ENCODE assay signal across 15 cellular contexts in genomic region chr20:18737140-18737539, GRCh38.
"Had no signal": no experiment of that assay in that cellular context is flagged by ENCODE, and none has a peak within 500 bp of the region (broad histone marks: within the 10 kb centered on the region; RNA-seq: fewer than 3 reads in every experiment).

No MANE protein-coding gene starts in this region.

- H3K27me3 ChIP-seq: dorsolateral prefrontal cortex had no signal

- H3K36me3 ChIP-seq: left ventricle myocardium inferior, prostate gland, thoracic aorta had no signal

- H3K4me3 Mint-ChIP-seq: activated CD4-positive, alpha-beta memory T cell treated with anti-CD3 and anti-CD28 coated beads, Interleukin-2, amount 10 ng/mL, durations not matched to agents 7 days and 5 days; activated CD4-positive, alpha-beta T cell treated with anti-CD3 and anti-CD28 coated beads for 36 hours; nephron had no signal

- H3K4me1 Mint-ChIP-seq: activated CD4-positive, alpha-beta T cell treated with anti-CD3 and anti-CD28 coated beads for 36 hours had no signal

- H3K27ac Mint-ChIP-seq: activated CD4-positive, alpha-beta memory T cell treated with anti-CD3 and anti-CD28 coated beads, Interleukin-2, amount 10 ng/mL, durations not matched to agents 7 days and 5 days; activated CD4-positive, alpha-beta T cell treated with anti-CD3 and anti-CD28 coated beads for 36 hours had no signal

- H3K4me1 ChIP-seq: prostate gland had no signal

- H3K9me3 Mint-ChIP-seq: activated CD4-positive, alpha-beta memory T cell treated with anti-CD3 and anti-CD28 coated beads, Interleukin-2, amount 10 ng/mL, durations not matched to agents 7 days and 5 days; nephron had no signal

- H3K27me3 Mint-ChIP-seq: activated CD4-positive, alpha-beta memory T cell treated with anti-CD3 and anti-CD28 coated beads, Interleukin-2, amount 10 ng/mL, durations not matched to agents 7 days and 5 days; activated CD4-positive, alpha-beta T cell treated with anti-CD3 and anti-CD28 coated beads for 36 hours had no signal

- H3K4me2 ChIP-seq: smooth muscle cell had no signal

- H3K4me3 ChIP-seq: dorsolateral prefrontal cortex, left ventricle myocardium inferior, prostate gland, smooth muscle cell, thoracic aorta had no signal

- DNase-seq: activated CD4-positive, alpha-beta memory T cell treated with anti-CD3 and anti-CD28 coated beads, Interleukin-2, amount 10 ng/mL, durations not matched to agents 7 days and 5 days; activated CD4-positive, alpha-beta T cell treated with anti-CD3 and anti-CD28 coated beads for 36 hours; activated T-cell treated with anti-CD3 and anti-CD28 coated beads, Interleukin-2, amount 50 U/mL, for 48 hours; dorsolateral prefrontal cortex; hippocampal formation; kidney; left ventricle myocardium inferior; mesendoderm; occipital lobe; right cardiac atrium; T-helper 2 cell had no signal

- ATAC-seq: activated CD4-positive, alpha-beta T cell treated with anti-CD3 and anti-CD28 coated beads for 36 hours; right cardiac atrium had no signal

- H3K9me3 ChIP-seq: left ventricle myocardium inferior, prostate gland, thoracic aorta had no signal

- H3K27ac ChIP-seq: left ventricle myocardium inferior, prostate gland, thoracic aorta had no signal
